18 cellular contexts compared by ENCODE assay signal in genomic region chr11:107250017-107250416, GRCh38.
DNase-seq lines count a peak whose midpoint lies in the region; ATAC-seq and TF ChIP-seq lines count a peak whose summit lies in the region.
"Had no signal": no experiment of that assay in that cellular context is flagged by ENCODE, and none has a peak within 500 bp of the region (broad histone marks: within the 10 kb centered on the region; RNA-seq: fewer than 3 reads in every experiment).

No MANE protein-coding gene starts in this region.

- CTCF ChIA-PET in WTC11 (lab: Charles Lee), result no interaction called here

- TF ChIP-seq CTCF in WTC11 (IDR thresholded peaks at IDR 0.05), result no peak
- TF ChIP-seq CTCF in heart left ventricle (IDR thresholded peaks at IDR 0.05), result no peak

- H3K27ac ChIP-seq in heart left ventricle, result no peak overlapping the region
- H3K27ac ChIP-seq: 22Rv1, A549, C4-2B, GM23248, HL-60 had no signal

- no peaks in the 10 kb centered on the region for H3K27me3 ChIP-seq in heart left ventricle

- no peak for TF ChIP-seq POLR2A in heart left ventricle (IDR thresholded peaks at IDR 0.05)

- H3K4me3 ChIP-seq in heart left ventricle, result no peak overlapping the region
- H3K4me3 ChIP-seq: A549, GM12878, GM23248, HAP-1 had no signal

- no peaks in the 10 kb centered on the region for H3K27me3 Mint-ChIP-seq in WTC11 (ENCODE audit: low read depth)

- ATAC-seq in WTC11 (peak; percentile 88), GM21526 (IDR thresholded peaks at IDR 0.05; ENCODE audit: low FRiP score, unreplicated experiment) (no peak), heart left ventricle (no peak)
- ATAC-seq: A549, GM12878 had no signal

- H3K4me1 Mint-ChIP-seq in WTC11, result peaks cover 9% of the 10 kb centered on the region
- H3K4me1 Mint-ChIP-seq: CD4-positive, alpha-beta memory T cell had no signal

- POLR2A ChIA-PET in WTC11 (lab: Charles Lee), result no interaction called here

- intact Hi-C loops in heart left ventricle (cut with DNase I), result no loop called here

- no peaks in the 10 kb centered on the region for H3K9me3 ChIP-seq in heart left ventricle
- H3K9me3 ChIP-seq: A549, HAP-1 had no signal

- peaks cover 17% of the 10 kb centered on the region for H3K9me3 Mint-ChIP-seq in WTC11

- DNase-seq in NCI-H2171 treated with DMSO at 0.1 percent for 48 hours (lab: John Stamatoyannopoulos, UW) (peak; percentile 5), NCI-H2171 (lab: John Stamatoyannopoulos, UW) (no peak), WTC11 (ENCODE audit: low spot score) (no peak), iPS-NIHi7 (ENCODE audit: extremely low spot score) (peak; percentile 38), heart left ventricle (no peak)
- DNase-seq in stimulated activated CD8-positive, alpha-beta memory T cell treated with anti-CD3 and anti-CD28 coated beads, Interleukin-4, amount 100 ng/mL, for 48 hours, result no peak
- DNase-seq: AML-193; CD4-positive, alpha-beta memory T cell; DMS153; DMS79; GM23248 had no signal

- no peaks in the 10 kb centered on the region for H3K4me1 ChIP-seq in heart left ventricle
- H3K4me1 ChIP-seq: A549, HAP-1 had no signal

- H3K36me3 ChIP-seq in heart left ventricle, result no peaks in the 10 kb centered on the region
- H3K36me3 ChIP-seq: HAP-1 had no signal

- H3K36me3 Mint-ChIP-seq in WTC11, result no peaks in the 10 kb centered on the region
- H3K36me3 Mint-ChIP-seq: CD4-positive, alpha-beta memory T cell had no signal

- no peak overlapping the region for H3K4me3 Mint-ChIP-seq in WTC11
- H3K4me3 Mint-ChIP-seq: CD4-positive, alpha-beta memory T cell had no signal

- H3K27ac Mint-ChIP-seq in WTC11, result no peak overlapping the region
- H3K27ac Mint-ChIP-seq: CD4-positive, alpha-beta memory T cell had no signal

- 85 to 89% (median 86%) methylated on average over 3 of the region's 3 CpGs for WGBS in heart left ventricle, 4 donors

TF ChIP-seq in WTC11, 78 proteins besides CTCF, POLR2A, EP300 and RAD21:
- TF ChIP-seq, protein P1, sequence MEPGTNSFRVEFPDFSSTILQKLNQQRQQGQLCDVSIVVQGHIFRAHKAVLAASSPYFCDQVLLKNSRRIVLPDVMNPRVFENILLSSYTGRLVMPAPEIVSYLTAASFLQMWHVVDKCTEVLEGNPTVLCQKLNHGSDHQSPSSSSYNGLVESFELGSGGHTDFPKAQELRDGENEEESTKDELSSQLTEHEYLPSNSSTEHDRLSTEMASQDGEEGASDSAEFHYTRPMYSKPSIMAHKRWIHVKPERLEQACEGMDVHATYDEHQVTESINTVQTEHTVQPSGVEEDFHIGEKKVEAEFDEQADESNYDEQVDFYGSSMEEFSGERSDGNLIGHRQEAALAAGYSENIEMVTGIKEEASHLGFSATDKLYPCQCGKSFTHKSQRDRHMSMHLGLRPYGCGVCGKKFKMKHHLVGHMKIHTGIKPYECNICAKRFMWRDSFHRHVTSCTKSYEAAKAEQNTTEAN (CRISPR knock-in tag; IDR thresholded peaks at IDR 0.05), result no peak
- no peak for TF ChIP-seq ZSCAN18 (CRISPR knock-in tag; IDR thresholded peaks at IDR 0.05)
- TF ChIP-seq, protein P2, sequence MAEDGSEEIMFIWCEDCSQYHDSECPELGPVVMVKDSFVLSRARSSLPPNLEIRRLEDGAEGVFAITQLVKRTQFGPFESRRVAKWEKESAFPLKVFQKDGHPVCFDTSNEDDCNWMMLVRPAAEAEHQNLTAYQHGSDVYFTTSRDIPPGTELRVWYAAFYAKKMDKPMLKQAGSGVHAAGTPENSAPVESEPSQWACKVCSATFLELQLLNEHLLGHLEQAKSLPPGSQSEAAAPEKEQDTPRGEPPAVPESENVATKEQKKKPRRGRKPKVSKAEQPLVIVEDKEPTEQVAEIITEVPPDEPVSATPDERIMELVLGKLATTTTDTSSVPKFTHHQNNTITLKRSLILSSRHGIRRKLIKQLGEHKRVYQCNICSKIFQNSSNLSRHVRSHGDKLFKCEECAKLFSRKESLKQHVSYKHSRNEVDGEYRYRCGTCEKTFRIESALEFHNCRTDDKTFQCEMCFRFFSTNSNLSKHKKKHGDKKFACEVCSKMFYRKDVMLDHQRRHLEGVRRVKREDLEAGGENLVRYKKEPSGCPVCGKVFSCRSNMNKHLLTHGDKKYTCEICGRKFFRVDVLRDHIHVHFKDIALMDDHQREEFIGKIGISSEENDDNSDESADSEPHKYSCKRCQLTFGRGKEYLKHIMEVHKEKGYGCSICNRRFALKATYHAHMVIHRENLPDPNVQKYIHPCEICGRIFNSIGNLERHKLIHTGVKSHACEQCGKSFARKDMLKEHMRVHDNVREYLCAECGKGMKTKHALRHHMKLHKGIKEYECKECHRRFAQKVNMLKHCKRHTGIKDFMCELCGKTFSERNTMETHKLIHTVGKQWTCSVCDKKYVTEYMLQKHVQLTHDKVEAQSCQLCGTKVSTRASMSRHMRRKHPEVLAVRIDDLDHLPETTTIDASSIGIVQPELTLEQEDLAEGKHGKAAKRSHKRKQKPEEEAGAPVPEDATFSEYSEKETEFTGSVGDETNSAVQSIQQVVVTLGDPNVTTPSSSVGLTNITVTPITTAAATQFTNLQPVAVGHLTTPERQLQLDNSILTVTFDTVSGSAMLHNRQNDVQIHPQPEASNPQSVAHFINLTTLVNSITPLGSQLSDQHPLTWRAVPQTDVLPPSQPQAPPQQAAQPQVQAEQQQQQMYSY (CRISPR knock-in tag; IDR thresholded peaks at IDR 0.05), result no peak

Comparison
In these comparisons a context has a peak if more than half of its experiments do, and no peak if none do; other contexts are left out.
1. DNase-seq: peak in NCI-H2171 treated with DMSO at 0.1 percent for 48 hours (single experiment) and iPS-NIHi7 (single experiment); none in NCI-H2171 (single experiment), WTC11 (single experiment), stimulated activated CD8-positive, alpha-beta memory T cell treated with anti-CD3 and anti-CD28 coated beads, Interleukin-4, amount 100 ng/mL, for 48 hours (single experiment) and heart left ventricle (0 of 5).